13 cellular contexts compared by ENCODE assay signal in the genomic region with DNA sequence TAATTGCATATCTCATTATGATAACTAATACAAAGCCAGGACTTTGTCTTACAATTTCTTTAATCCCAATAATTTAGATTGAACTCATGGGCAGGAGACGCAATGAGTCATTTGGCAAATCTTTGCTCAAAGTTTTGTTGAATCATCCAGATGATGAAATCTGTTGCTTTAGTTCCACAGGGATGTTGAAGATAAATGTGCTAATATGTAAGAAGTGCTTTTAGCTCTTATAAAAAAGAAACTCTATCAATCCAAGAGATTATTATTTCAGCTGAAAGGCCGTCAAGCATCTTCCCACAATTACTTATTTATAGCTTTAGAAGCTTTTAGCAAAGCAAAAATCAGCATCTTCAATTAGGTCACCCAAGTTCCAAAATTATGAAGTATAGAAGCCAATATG. TPM values are rescaled to one million over a fixed set of nuclear protein-coding genes. Genes with fewer than 3 reads are reported as not detected.
DNase-seq lines count a peak whose midpoint lies in the region; ATAC-seq, FAIRE-seq and TF ChIP-seq lines count a peak whose summit lies in the region.
"Had no signal": no experiment of that assay in that cellular context is flagged by ENCODE, and none has a peak within 500 bp of the region (broad histone marks: within the 10 kb centered on the region; RNA-seq: fewer than 3 reads in every experiment).

No MANE protein-coding gene starts in this region.

- no peaks in the 10 kb centered on the region for H3K27me3 Mint-ChIP-seq in astrocyte (ENCODE audit: low read depth, unreplicated experiment)
- H3K27me3 Mint-ChIP-seq in endothelial cell (ENCODE audit: unreplicated experiment) = no peaks in the 10 kb centered on the region
- H3K27me3 Mint-ChIP-seq: activated CD4-positive, alpha-beta T cell treated with anti-CD3 and anti-CD28 coated beads, Interleukin-2, amount 10 ng/mL, durations not matched to agents 7 days and 5 days had no signal

- H3K4me1 ChIP-seq in HCT116 (ENCODE audit: control insufficient read depth in 1 of 2, insufficient read depth in 2 of 2, low read length in 2 of 2) (peaks cover 0 to 7% of the 10 kb centered on the region in 2 experiments; a peak in 1 of 4 replicates), astrocyte (ENCODE audit: insufficient read depth, low read length) (peaks cover 73% of the 10 kb centered on the region)
- H3K4me1 ChIP-seq: BLaER1 had no signal

- BruUV-seq in HCT116 (replicated peaks; lab: Mats Ljungman, UMichigan) = no TSS peak

- no peak for ATAC-seq in HCT116
- no peak for ATAC-seq in HG03039 (IDR thresholded peaks at IDR 0.05; ENCODE audit: unreplicated experiment)
- ATAC-seq: left lung had no signal

- H3K9me3 Mint-ChIP-seq in astrocyte (ENCODE audit: unreplicated experiment) (no peaks in the 10 kb centered on the region), endothelial cell (ENCODE audit: unreplicated experiment) (no peaks in the 10 kb centered on the region)
- H3K9me3 Mint-ChIP-seq: activated CD4-positive, alpha-beta T cell treated with anti-CD3 and anti-CD28 coated beads, Interleukin-2, amount 10 ng/mL, durations not matched to agents 7 days and 5 days had no signal

- no peak overlapping the region for H3K9ac ChIP-seq in HCT116 (ENCODE audit: low read length)
- H3K9ac ChIP-seq in astrocyte (ENCODE audit: low read length) = peak overlapping the region; percentile 55
- H3K9ac ChIP-seq: BLaER1 had no signal

- H3K27me3 ChIP-seq in HCT116 (ENCODE audit: insufficient read depth, low read length) = no peaks in the 10 kb centered on the region
- no peaks in the 10 kb centered on the region for H3K27me3 ChIP-seq in astrocyte (ENCODE audit: insufficient read depth, low read length)
- H3K27me3 ChIP-seq: BLaER1, left lung had no signal

- H3K4me1 Mint-ChIP-seq in astrocyte (ENCODE audit: low read depth, unreplicated experiment) (peaks cover 45% of the 10 kb centered on the region), endothelial cell (ENCODE audit: unreplicated experiment) (peaks cover 18% of the 10 kb centered on the region)

- DNase-seq in A172 (ENCODE audit: low spot score) (peak; percentile 84), HCT116 (ENCODE audit: low read depth, low spot score) (no peak), astrocyte (ENCODE audit: low read depth) (peak; percentile 96), iris pigment epithelial cell (ENCODE audit: low read depth) (peak; percentile 95), HK-2 (ENCODE audit: unreplicated experiment) (no peak), endothelial cell (ENCODE audit: low spot score) (no peak)
- no peak for DNase-seq in effector CD4-positive, alpha-beta T cell
- DNase-seq: activated CD4-positive, alpha-beta T cell treated with anti-CD3 and anti-CD28 coated beads, Interleukin-2, amount 10 ng/mL, durations not matched to agents 7 days and 5 days; activated naive CD4-positive, alpha-beta T cell treated with Interleukin-2 at 50 U/mL for 16 hours; left lung had no signal

- no peak for TF ChIP-seq POLR2A in HCT116 (IDR thresholded peaks at IDR 0.05; ENCODE audit: borderline replicate concordance, extremely low read depth, insufficient read depth, insufficient read length)

- H3K36me3 ChIP-seq in HCT116 (ENCODE audit: control insufficient read depth in 1 of 2, insufficient read depth in 2 of 2, low read length in 2 of 2) = no peaks in the 10 kb centered on the region
- H3K36me3 ChIP-seq in astrocyte (ENCODE audit: insufficient read depth, low read length) = no peaks in the 10 kb centered on the region
- H3K36me3 ChIP-seq: BLaER1, left lung had no signal

- RAD21 ChIA-PET in HCT116 (lab: Charles Lee; ENCODE audit: low non-redundant PET in 1 of 2, low total read pairs in 2 of 2, uncharacterized antibody in 2 of 2, unreplicated experiment in 2 of 2) = no interaction called here

- H3K4me2 ChIP-seq in HCT116 (ENCODE audit: low read length) (no peak overlapping the region), astrocyte (ENCODE audit: low read length) (peak overlapping the region; percentile 54)
- H3K4me2 ChIP-seq: BLaER1 had no signal

- peak; percentile 89 for FAIRE-seq in astrocyte (lab: Jason Lieb, UNC)
- FAIRE-seq: endometrium had no signal

- H3K79me2 ChIP-seq in HCT116 (ENCODE audit: insufficient read depth, low read length) (no peaks in the 10 kb centered on the region), astrocyte (ENCODE audit: insufficient read depth, low read length) (no peaks in the 10 kb centered on the region)

- POLR2A ChIA-PET in HCT116 (lab: Charles Lee) = no interaction called here

- H2AFZ ChIP-seq in HCT116 (ENCODE audit: low read depth, low read length, poor library complexity, severe bottlenecking) = no peak overlapping the region
- no peak overlapping the region for H2AFZ ChIP-seq in astrocyte (ENCODE audit: low read depth, low read length)

- no peak for TF ChIP-seq RAD21 in HCT116 (IDR thresholded peaks at IDR 0.05; ENCODE audit: low read depth)

- intact Hi-C loops in HCT116 (cut with micrococcal nuclease) = no loop called here

- H3K4me3 Mint-ChIP-seq in astrocyte (ENCODE audit: unreplicated experiment) (no peak overlapping the region), endothelial cell (ENCODE audit: unreplicated experiment) (no peak overlapping the region)
- H3K4me3 Mint-ChIP-seq: activated CD4-positive, alpha-beta T cell treated with anti-CD3 and anti-CD28 coated beads, Interleukin-2, amount 10 ng/mL, durations not matched to agents 7 days and 5 days had no signal

- H3K27ac ChIP-seq in HCT116 (ENCODE audit: low read depth, low read length) = no peak overlapping the region
- peak overlapping the region; percentile 84 for H3K27ac ChIP-seq in astrocyte (ENCODE audit: low read depth, low read length)
- H3K27ac ChIP-seq: BLaER1, left lung had no signal

- no peaks in the 10 kb centered on the region for H3K9me2 ChIP-seq in HCT116 (ENCODE audit: insufficient read depth)

- no peak overlapping the region for H3K4me3 ChIP-seq in HCT116 (replicated peaks in 1 of 2; ENCODE audit: low read depth in 1 of 2, low read length in 2 of 2)
- no peak overlapping the region for H3K4me3 ChIP-seq in astrocyte (ENCODE audit: insufficient read depth, low read depth, low read length)
- H3K4me3 ChIP-seq: BLaER1, left lung had no signal

- H3K9me3 ChIP-seq in HCT116 (ENCODE audit: control insufficient read depth in 1 of 2, insufficient read depth in 1 of 2, low read depth in 1 of 2, low read length in 2 of 2) = no peaks in the 10 kb centered on the region
- H3K9me3 ChIP-seq in astrocyte (ENCODE audit: insufficient read depth, low read depth, low read length) = no peaks in the 10 kb centered on the region
- H3K9me3 ChIP-seq: BLaER1, left lung had no signal

- H3K27ac Mint-ChIP-seq in astrocyte (ENCODE audit: unreplicated experiment) (peak overlapping the region; percentile 43), endothelial cell (ENCODE audit: unreplicated experiment) (no peak overlapping the region)
- H3K27ac Mint-ChIP-seq: activated CD4-positive, alpha-beta T cell treated with anti-CD3 and anti-CD28 coated beads, Interleukin-2, amount 10 ng/mL, durations not matched to agents 7 days and 5 days had no signal

- CTCF ChIA-PET in HCT116 (lab: Charles Lee) = no interaction called here

- no peaks in the 10 kb centered on the region for H3K36me3 Mint-ChIP-seq in astrocyte (ENCODE audit: low read depth, unreplicated experiment)
- no peaks in the 10 kb centered on the region for H3K36me3 Mint-ChIP-seq in endothelial cell (ENCODE audit: low read depth, unreplicated experiment)

- H4K20me1 ChIP-seq in HCT116 (ENCODE audit: insufficient read depth) (no peaks in the 10 kb centered on the region), astrocyte (ENCODE audit: insufficient read depth, low read length) (no peaks in the 10 kb centered on the region)
- H4K20me1 ChIP-seq: BLaER1 had no signal

- TF ChIP-seq CTCF in HCT116 (IDR thresholded peaks at IDR 0.05 in 2 of 3, conservative IDR thresholded peaks at IDR 0.05 in 1 of 3; ENCODE audit: borderline replicate concordance in 1 of 3, insufficient read depth in 1 of 3, low read depth in 2 of 3, low read length in 2 of 3) = no peak
- TF ChIP-seq CTCF in astrocyte (IDR thresholded peaks at IDR 0.05; ENCODE audit: insufficient read depth, low read depth, low read length) = no peak
- no peak for TF ChIP-seq CTCF in endothelial cell (IDR thresholded peaks at IDR 0.05; ENCODE audit: unreplicated experiment)

TF ChIP-seq in HCT116, 20 proteins besides CTCF, POLR2A, EP300 and RAD21:
- TF ChIP-seq CEBPB (IDR thresholded peaks at IDR 0.05; ENCODE audit: low read depth) = peak; percentile 75
- TF ChIP-seq JUND (IDR thresholded peaks at IDR 0.05) = peak; percentile 58; the same call in 1 of the 2 replicates
- peak; percentile 65 for TF ChIP-seq FOSL1 (IDR thresholded peaks at IDR 0.05; ENCODE audit: low read depth)
- no peak for TF ChIP-seq CBX3 (IDR thresholded peaks at IDR 0.05; ENCODE audit: low read depth)
- no peak for TF ChIP-seq POLR2AphosphoS5 (IDR thresholded peaks at IDR 0.05; ENCODE audit: low read depth, low read length)
- TF ChIP-seq SRF (IDR thresholded peaks at IDR 0.05; ENCODE audit: low read depth) = no peak
- no peak for TF ChIP-seq EZH2phosphoT487 (IDR thresholded peaks at IDR 0.05; ENCODE audit: borderline replicate concordance)
- no peak for TF ChIP-seq TCF7L2 (IDR thresholded peaks at IDR 0.05; ENCODE audit: borderline replicate concordance, extremely low read depth, insufficient read depth, insufficient read length)
- peak; percentile 23; the same call in 1 of the 2 replicates for TF ChIP-seq SP1 (IDR thresholded peaks at IDR 0.05; ENCODE audit: low read depth)
- TF ChIP-seq, protein P1, sequence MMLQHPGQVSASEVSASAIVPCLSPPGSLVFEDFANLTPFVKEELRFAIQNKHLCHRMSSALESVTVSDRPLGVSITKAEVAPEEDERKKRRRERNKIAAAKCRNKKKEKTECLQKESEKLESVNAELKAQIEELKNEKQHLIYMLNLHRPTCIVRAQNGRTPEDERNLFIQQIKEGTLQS (IDR thresholded peaks at IDR 0.05) = peak; percentile 36; the same call in 1 of the 2 replicates

RNA-seq across cellular contexts. Expression of a gene that starts 36.8 kb away (rescaled TPM):
- total RNA-seq in A172 (2014; rRNA removed; shearing (Covaris generic)) = 8.4 and 9.0 TPM in 2 replicates
- total RNA-seq in HCT116 (2021; ENCODE audit: unreplicated experiment) = 15.3 TPM
- polyA plus RNA-seq in HCT116 (2012) = 4.1 and 6.4 TPM in 2 replicates
- total RNA-seq in astrocyte = 15.5 and 21.1 TPM in 2 replicates
- 12.6 TPM for total RNA-seq in endothelial cell (ENCODE audit: unreplicated experiment)

Comparison
In these comparisons a context has a peak if more than half of its experiments do, and no peak if none do; other contexts are left out.
1. DNase-seq: peak in A172 (single experiment), astrocyte (single experiment) and iris pigment epithelial cell (single experiment); none in HCT116 (single experiment), HK-2 (single experiment), endothelial cell (single experiment) and effector CD4-positive, alpha-beta T cell (single experiment).